In genomic region chr19:43555185-43555770, GRCh38 we compare ENCODE assay signal across 8 cellular contexts. TPM values are rescaled to one million over a fixed set of nuclear protein-coding genes. Genes with fewer than 3 reads are reported as not detected.
A peak's percentile ranks its signal among the peaks of the same experiment; 100 is the strongest.
DNase-seq lines count a peak whose midpoint lies in the region; ATAC-seq, FAIRE-seq and TF ChIP-seq lines count a peak whose summit lies in the region.

No MANE protein-coding gene starts in this region.

- WGBS in ovary, 3 donors: 40 to 43% (median 41%) methylated on average over 8 of the region's 8 CpGs

- peak overlapping the region; percentile 81 for H3K27ac Mint-ChIP-seq in activated T-helper 17 cell treated with anti-CD3 and anti-CD28 coated beads, Interleukin-2, amount 50 U/mL, for 72 hours
- H3K27ac Mint-ChIP-seq in type B pancreatic cell: peak overlapping the region; percentile 42

- no peaks in the 10 kb centered on the region for H3K36me3 ChIP-seq in ovary

- H3K27me3 ChIP-seq in ovary: no peaks in the 10 kb centered on the region

- intact Hi-C loops in ovary (cut with DNase I): loop anchor here in 1 of 4 donors (10.0 kb wide), 1 partner anchor 100 kb away; no protein-coding TSS in a partner anchor

- TF ChIP-seq CTCF in D721Med (IDR thresholded peaks at IDR 0.05; ENCODE audit: insufficient read depth, missing control alignments): peak; percentile 90
- TF ChIP-seq CTCF in fibroblast of villous mesenchyme (IDR thresholded peaks at IDR 0.05; ENCODE audit: insufficient read depth, low read depth, low read length): peak; percentile 94
- TF ChIP-seq CTCF in ovary (IDR thresholded peaks at IDR 0.05): no peak
- TF ChIP-seq CTCF in type B pancreatic cell (conservative IDR thresholded peaks at IDR 0.05): peak; percentile 80

- no peaks in the 10 kb centered on the region for H3K9me3 Mint-ChIP-seq in activated T-helper 17 cell treated with anti-CD3 and anti-CD28 coated beads, Interleukin-2, amount 50 U/mL, for 72 hours
- H3K9me3 Mint-ChIP-seq in type B pancreatic cell: no peaks in the 10 kb centered on the region

- TF ChIP-seq POLR2A in ovary (IDR thresholded peaks at IDR 0.05): no peak

- no peak overlapping the region for H3K4me3 Mint-ChIP-seq in activated T-helper 17 cell treated with anti-CD3 and anti-CD28 coated beads, Interleukin-2, amount 50 U/mL, for 72 hours
- H3K4me3 Mint-ChIP-seq in type B pancreatic cell: no peak overlapping the region

- no peak for FAIRE-seq in D721Med (lab: Jason Lieb, UNC)

- ATAC-seq in activated T-helper 17 cell treated with anti-CD3 and anti-CD28 coated beads, Interleukin-2, amount 50 U/mL, for 72 hours (replicated peaks): peak; percentile 88
- no peak for ATAC-seq in HG03460 (IDR thresholded peaks at IDR 0.05; ENCODE audit: unreplicated experiment)

- no peak overlapping the region for H3K27ac ChIP-seq in ovary

- no peaks in the 10 kb centered on the region for H3K27me3 Mint-ChIP-seq in activated T-helper 17 cell treated with anti-CD3 and anti-CD28 coated beads, Interleukin-2, amount 50 U/mL, for 72 hours
- no peaks in the 10 kb centered on the region for H3K27me3 Mint-ChIP-seq in type B pancreatic cell

- H3K4me1 Mint-ChIP-seq in activated T-helper 17 cell treated with anti-CD3 and anti-CD28 coated beads, Interleukin-2, amount 50 U/mL, for 72 hours: peaks cover 7% of the 10 kb centered on the region
- H3K4me1 Mint-ChIP-seq in type B pancreatic cell (ENCODE audit: unreplicated experiment): no peaks in the 10 kb centered on the region

- DNase-seq in D721Med (ENCODE audit: insufficient read length, low spot score) (peak; percentile 82), HuH-7.5 (ENCODE audit: low spot score) (peak; percentile 87), SHP77 (lab: John Stamatoyannopoulos, UW) (peak; percentile 61 to 69), fibroblast of villous mesenchyme (ENCODE audit: low read depth) (peak; percentile 72), ovary (peak; percentile 29 to 64 (median 54)), type B pancreatic cell (ENCODE audit: extremely low spot score, unreplicated experiment) (peak; percentile 83)

- peaks cover 63% of the 10 kb centered on the region for H3K36me3 Mint-ChIP-seq in activated T-helper 17 cell treated with anti-CD3 and anti-CD28 coated beads, Interleukin-2, amount 50 U/mL, for 72 hours (ENCODE audit: low read depth)
- peaks cover 9% of the 10 kb centered on the region for H3K36me3 Mint-ChIP-seq in type B pancreatic cell

- H3K4me3 ChIP-seq in fibroblast of villous mesenchyme (ENCODE audit: low read depth, low read length) (no peak overlapping the region), ovary (no peak overlapping the region)

- no peak for TF ChIP-seq EP300 in ovary (IDR thresholded peaks at IDR 0.05)

- no peaks in the 10 kb centered on the region for H3K9me3 ChIP-seq in ovary

- H3K4me1 ChIP-seq in ovary (ENCODE audit: insufficient read depth): no peaks in the 10 kb centered on the region

RNA-seq across cellular contexts. Expression of gene XRCC1, which starts 20.0 kb away (rescaled TPM):
- total RNA-seq in activated T-helper 17 cell treated with anti-CD3 and anti-CD28 coated beads, Interleukin-2, amount 50 U/mL, for 72 hours: 10 to 100 TPM; 33.8 to 34.9 TPM
- total RNA-seq in fibroblast of villous mesenchyme (22.9 and 28.9 TPM in 2 replicates), ovary (10 to 100 TPM; 19.0 to 39.9 (median 28.4) TPM), type B pancreatic cell (ENCODE audit: low replicate concordance) (33.0 and 63.7 TPM in 2 replicates)
- 10 to 100 TPM; 16.8 to 37.7 TPM for polyA plus RNA-seq in ovary

RNA-seq across cellular contexts. Expression of gene PINLYP, which starts 20.3 kb away (rescaled TPM):
- 1 to 10 TPM; 4.6 to 6.2 TPM for total RNA-seq in activated T-helper 17 cell treated with anti-CD3 and anti-CD28 coated beads, Interleukin-2, amount 50 U/mL, for 72 hours
- total RNA-seq in fibroblast of villous mesenchyme (3.5 TPM in 2 replicates), ovary (10 to 100 TPM; 10.6 to 22.3 (median 17.7) TPM), type B pancreatic cell (ENCODE audit: low replicate concordance) (5.6 and 6.0 TPM in 2 replicates)
- polyA plus RNA-seq in ovary: 10 to 100 TPM; 25.5 to 29.9 TPM

RNA-seq across cellular contexts. Expression of gene ZNF575, which starts 22.3 kb away (rescaled TPM):
- 1 to 10 TPM in 1 of 2 donors, under 1 TPM in 1; 0.86 to 1.7 TPM for total RNA-seq in activated T-helper 17 cell treated with anti-CD3 and anti-CD28 coated beads, Interleukin-2, amount 50 U/mL, for 72 hours
- under 0.01 and 0.64 TPM in 2 replicates for total RNA-seq in fibroblast of villous mesenchyme
- total RNA-seq in ovary: 1 to 10 TPM; 1.3 to 5.9 (median 3.9) TPM
- 1 to 10 TPM; 1.2 to 1.7 TPM for polyA plus RNA-seq in ovary
- total RNA-seq in type B pancreatic cell (ENCODE audit: low replicate concordance): 1.8 and 2.6 TPM in 2 replicates

RNA-seq across cellular contexts. Expression of gene ETHE1, which starts 28.3 kb away (rescaled TPM):
- 10 to 100 TPM; 71.1 to 74.0 TPM for total RNA-seq in activated T-helper 17 cell treated with anti-CD3 and anti-CD28 coated beads, Interleukin-2, amount 50 U/mL, for 72 hours
- total RNA-seq in fibroblast of villous mesenchyme: 113 and 121 TPM in 2 replicates
- total RNA-seq in ovary: 10 to 100 TPM; 16.1 to 28.5 (median 22.5) TPM
- polyA plus RNA-seq in ovary: 10 to 100 TPM; 25.0 to 28.7 TPM
- 57.3 and 116 TPM in 2 replicates for total RNA-seq in type B pancreatic cell (ENCODE audit: low replicate concordance)

RNA-seq across cellular contexts. Expression of gene IRGQ, which starts 40.7 kb away (rescaled TPM):
- total RNA-seq in activated T-helper 17 cell treated with anti-CD3 and anti-CD28 coated beads, Interleukin-2, amount 50 U/mL, for 72 hours: 10 to 100 TPM; 18.3 to 22.1 TPM
- total RNA-seq in fibroblast of villous mesenchyme (27.7 and 35.4 TPM in 2 replicates), ovary (10 to 100 TPM; 11.6 to 25.8 (median 19.8) TPM), type B pancreatic cell (ENCODE audit: low replicate concordance) (37.1 and 41.5 TPM in 2 replicates)
- 10 to 100 TPM in 1 of 2 donors, 1 to 10 TPM in 1; 5.4 to 10.5 TPM for polyA plus RNA-seq in ovary

Comparison
In these comparisons a context has a peak if more than half of its experiments do, and no peak if none do; other contexts are left out.
1. CTCF ChIP-seq: peak in D721Med (single experiment), fibroblast of villous mesenchyme (single experiment) and type B pancreatic cell (single experiment); none in ovary (0 of 3).
2. Peak in every context shown above with its lines, with median percentiles within 50 percentile points of each other: DNase-seq.